In the genomic region with DNA sequence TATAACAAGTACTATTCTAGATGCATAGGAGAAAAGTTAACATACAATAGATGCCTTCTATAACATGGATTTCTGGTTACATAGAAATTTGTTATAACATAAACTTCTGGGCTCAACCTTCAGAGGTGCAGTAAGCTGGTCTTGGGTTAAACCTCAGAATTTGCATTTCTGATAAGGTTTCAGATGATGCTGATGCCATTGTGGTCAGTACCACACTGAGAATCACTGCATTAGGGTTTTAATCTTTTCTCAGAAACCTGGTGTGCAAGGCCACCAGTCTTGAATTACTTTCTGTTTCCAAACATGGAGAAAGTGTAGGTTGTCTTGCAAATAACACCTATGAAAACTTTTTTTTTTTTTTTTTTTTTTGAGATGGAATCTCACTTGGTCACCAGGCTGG, we compare ENCODE assay signal across 21 cellular contexts.
DNase-seq lines count a peak whose midpoint lies in the region; ATAC-seq and TF ChIP-seq lines count a peak whose summit lies in the region.
"Had no signal": no experiment of that assay in that cellular context is flagged by ENCODE, and none has a peak within 500 bp of the region (broad histone marks: within the 10 kb centered on the region; RNA-seq: fewer than 3 reads in every experiment).

No MANE protein-coding gene starts in this region.

- CTCF ChIA-PET in PC-3 (lab: Charles Lee) = no interaction called here

- POLR2A ChIA-PET in PC-3 (lab: Charles Lee; ENCODE audit: unreplicated experiment) = no interaction called here

- intact Hi-C loops in PC-3 (cut with micrococcal nuclease) = no loop called here
- intact Hi-C loops in psoas muscle (cut with DNase I) = no loop called here

- H3K27me3 ChIP-seq in PC-3 (ENCODE audit: low read length) (no peaks in the 10 kb centered on the region), psoas muscle (ENCODE audit: insufficient read depth in 3 of 3, low read length in 2 of 3) (no peaks in the 10 kb centered on the region)
- H3K27me3 ChIP-seq: esophagus muscularis mucosa, left lung, MG63, suprapubic skin had no signal

- no peaks in the 10 kb centered on the region for H3K79me2 ChIP-seq in PC-3 (ENCODE audit: low read length)

- no peak overlapping the region for H3K9ac ChIP-seq in PC-3 (ENCODE audit: low read length)

- no peaks in the 10 kb centered on the region for H3K9me2 ChIP-seq in PC-3 (replicated peaks; ENCODE audit: low read length)

- no peak overlapping the region for H2AFZ ChIP-seq in PC-3 (ENCODE audit: low read length)

- no peak overlapping the region for H3K27ac ChIP-seq in PC-3 (ENCODE audit: low read length)
- H3K27ac ChIP-seq in psoas muscle = no peak overlapping the region
- H3K27ac ChIP-seq: esophagus muscularis mucosa, left lung, RWPE1, suprapubic skin had no signal

- H3K36me3 ChIP-seq in PC-3 (ENCODE audit: low read depth, low read length) (no peaks in the 10 kb centered on the region), psoas muscle (ENCODE audit: insufficient read depth in 1 of 2, low read depth in 1 of 2) (no peaks in the 10 kb centered on the region)
- H3K36me3 ChIP-seq: esophagus muscularis mucosa, HAP-1, left lung, MG63, suprapubic skin had no signal

- TF ChIP-seq CTCF in PC-3 (conservative IDR thresholded peaks at IDR 0.05; ENCODE audit: low read depth, low read length) (no peak), psoas muscle (IDR thresholded peaks at IDR 0.05) (no peak)

- H3K4me3 ChIP-seq in PC-3 (ENCODE audit: low read length) (no peak overlapping the region), psoas muscle (no peak overlapping the region)
- H3K4me3 ChIP-seq: esophagus muscularis mucosa, HAP-1, left lung, MG63, suprapubic skin had no signal

- DNase-seq in PC-3 (no peak), NCI-H1092 (lab: John Stamatoyannopoulos, UW) (no peak), psoas muscle (no peak)
- no peak for DNase-seq in activated naive CD4-positive, alpha-beta T cell (lab: John Stamatoyannopoulos, UW)
- DNase-seq: activated CD4-positive, alpha-beta T cell treated with anti-CD3 and anti-CD28 coated beads, Interleukin-2, amount 50 U/mL, for 48 hours; activated naive CD4-positive, alpha-beta T cell treated with Interleukin-2 at 50 U/mL for 16 hours; anterior cingulate cortex; CD8-positive, alpha-beta memory T cell; DMS79 treated with DMSO at 0.1 percent for 48 hours; effector CD4-positive, alpha-beta T cell; left lung; MG63; NCI-H1694 treated with DMSO at 0.1 percent for 48 hours had no signal

- H3F3A ChIP-seq in PC-3 (ENCODE audit: low read length, unreplicated experiment) = no peaks in the 10 kb centered on the region

- H3K4me1 ChIP-seq in PC-3 (ENCODE audit: insufficient read depth, low read length) (no peaks in the 10 kb centered on the region), psoas muscle (no peaks in the 10 kb centered on the region)
- H3K4me1 ChIP-seq: esophagus muscularis mucosa, HAP-1, left lung, suprapubic skin had no signal

- H4K20me1 ChIP-seq in PC-3 (ENCODE audit: low read length) = no peaks in the 10 kb centered on the region

- H3K4me2 ChIP-seq in PC-3 (ENCODE audit: low read length) = no peak overlapping the region

- no TSS peak for BruUV-seq in PC-3 (replicated peaks; lab: Mats Ljungman, UMichigan)

- H3K9me3 ChIP-seq in PC-3 (ENCODE audit: low read length) (no peaks in the 10 kb centered on the region), psoas muscle (no peaks in the 10 kb centered on the region)
- H3K9me3 ChIP-seq: esophagus muscularis mucosa, HAP-1, left lung, MG63, suprapubic skin had no signal

- ATAC-seq in GM18519 (IDR thresholded peaks at IDR 0.05; ENCODE audit: low FRiP score, unreplicated experiment) (peak; percentile 94), GM21576 (IDR thresholded peaks at IDR 0.05; ENCODE audit: unreplicated experiment) (peak; percentile 61), HG03103 (IDR thresholded peaks at IDR 0.05; ENCODE audit: low read depth, unreplicated experiment) (peak; percentile 76), HG03558 (IDR thresholded peaks at IDR 0.05; ENCODE audit: extremely low read depth, unreplicated experiment) (peak; percentile 46), PC-3 (no peak), psoas muscle (no peak)
- ATAC-seq: left lung had no signal

Comparison
In these comparisons a context has a peak if more than half of its experiments do, and no peak if none do; other contexts are left out.
1. ATAC-seq: peak in GM18519 (single experiment), GM21576 (single experiment), HG03103 (single experiment) and HG03558 (single experiment); none in PC-3 (single experiment) and psoas muscle (0 of 4).